In the genomic region with DNA sequence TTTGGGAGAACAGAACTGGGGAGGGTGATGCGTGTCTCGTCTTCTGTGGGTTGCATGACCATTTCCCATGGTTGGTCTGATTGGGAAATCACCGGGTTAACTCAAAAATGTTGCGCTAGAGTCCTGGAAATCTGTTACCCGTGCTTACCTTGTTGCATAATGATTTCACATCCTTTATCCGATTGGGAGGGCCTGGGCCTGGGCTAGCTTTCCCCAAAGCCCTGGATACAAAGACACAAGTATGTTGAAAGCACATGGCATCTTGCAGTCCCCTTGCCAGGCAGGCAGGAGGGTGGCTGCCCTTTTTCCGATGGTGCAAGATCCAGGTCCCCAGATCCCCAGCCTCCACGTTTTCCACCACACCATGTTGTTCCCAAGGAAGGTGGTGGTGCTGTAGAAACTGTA, we compare ENCODE assay signal across 10 cellular contexts. TPM values are rescaled to one million over a fixed set of nuclear protein-coding genes. Genes with fewer than 3 reads are reported as not detected.
DNase-seq lines count a peak whose midpoint lies in the region; ATAC-seq and TF ChIP-seq lines count a peak whose summit lies in the region.
"Had no signal": no experiment of that assay in that cellular context is flagged by ENCODE, and none has a peak within 500 bp of the region (broad histone marks: within the 10 kb centered on the region; RNA-seq: fewer than 3 reads in every experiment).

No MANE protein-coding gene starts in this region.

- peak overlapping the region; percentile 88 for H3K27ac Mint-ChIP-seq in activated T-cell treated with anti-CD3 and anti-CD28 coated beads, Interleukin-2, amount 50 U/mL, for 24 hours
- H3K27ac Mint-ChIP-seq in activated B cell treated with CpG ODN at 0.5 μM for 24 hours: peak overlapping the region; percentile 75

- H3K27ac ChIP-seq in temporal lobe (ENCODE audit: low read depth, low read length): peak overlapping the region; percentile 14
- H3K27ac ChIP-seq: epithelial cell of prostate had no signal

- H3K27me3 Mint-ChIP-seq in activated T-cell treated with anti-CD3 and anti-CD28 coated beads, Interleukin-2, amount 50 U/mL, for 24 hours: peaks cover 14% of the 10 kb centered on the region
- H3K27me3 Mint-ChIP-seq in activated B cell treated with CpG ODN at 0.5 μM for 24 hours: peaks cover 10% of the 10 kb centered on the region

- DNase-seq in activated T-cell treated with anti-CD3 and anti-CD28 coated beads, Interleukin-2, amount 50 U/mL, for 24 hours: peak; percentile 49
- DNase-seq in activated T-cell treated with anti-CD3 and anti-CD28 coated beads, Interleukin-2, amount 50 U/mL, for 1 hour: no peak
- no peak for DNase-seq in activated B cell treated with CpG ODN at 0.5 μM for 24 hours
- DNase-seq in left lobe of liver (ENCODE audit: low spot score): peak; percentile 82
- no peak for DNase-seq in NCI-H2081 (lab: John Stamatoyannopoulos, UW)
- no peak for DNase-seq in erythroblast (lab: John Stamatoyannopoulos, UW)
- DNase-seq in activated CD4-positive, CD25-positive, alpha-beta regulatory T cell (lab: John Stamatoyannopoulos, UW): no peak
- DNase-seq: HCEC 1CT had no signal

- H3K9me3 Mint-ChIP-seq in activated T-cell treated with anti-CD3 and anti-CD28 coated beads, Interleukin-2, amount 50 U/mL, for 24 hours: no peaks in the 10 kb centered on the region
- H3K9me3 Mint-ChIP-seq in activated B cell treated with CpG ODN at 0.5 μM for 24 hours: no peaks in the 10 kb centered on the region

- CTCF ChIA-PET in activated B cell treated with CpG ODN at 0.5 μM for 24 hours (lab: Charles Lee): no interaction called here

- intact Hi-C loops in activated B cell treated with CpG ODN at 0.5 μM for 24 hours (cut with micrococcal nuclease): no loop called here

- POLR2A ChIA-PET in activated B cell treated with CpG ODN at 0.5 μM for 24 hours (lab: Charles Lee): interaction anchor here (0.6 to 3.2 kb wide), 2 partner anchors 15 to 40 kb away, joined by 6 to 19 read pairs; a partner anchor contains a TSS

- peaks cover 52% of the 10 kb centered on the region for H3K36me3 Mint-ChIP-seq in activated T-cell treated with anti-CD3 and anti-CD28 coated beads, Interleukin-2, amount 50 U/mL, for 24 hours (ENCODE audit: low read depth)
- H3K36me3 Mint-ChIP-seq in activated B cell treated with CpG ODN at 0.5 μM for 24 hours (ENCODE audit: low read depth): no peaks in the 10 kb centered on the region

- no peak for TF ChIP-seq CTCF in activated B cell treated with CpG ODN at 0.5 μM for 24 hours (IDR thresholded peaks at IDR 0.05)

- peaks cover 55% of the 10 kb centered on the region for H3K4me1 Mint-ChIP-seq in activated T-cell treated with anti-CD3 and anti-CD28 coated beads, Interleukin-2, amount 50 U/mL, for 24 hours (ENCODE audit: low read depth)
- H3K4me1 Mint-ChIP-seq in activated B cell treated with CpG ODN at 0.5 μM for 24 hours: peaks cover 48% of the 10 kb centered on the region

- TF ChIP-seq POLR2A in erythroblast (IDR thresholded peaks at IDR 0.05; ENCODE audit: low read length): no peak

- ATAC-seq in activated B cell treated with CpG ODN at 0.5 μM for 24 hours (ENCODE audit: low read depth) (no peak), left lobe of liver (peak; percentile 72)

- peak overlapping the region; percentile 85 for H3K4me3 Mint-ChIP-seq in activated T-cell treated with anti-CD3 and anti-CD28 coated beads, Interleukin-2, amount 50 U/mL, for 24 hours
- H3K4me3 Mint-ChIP-seq in activated B cell treated with CpG ODN at 0.5 μM for 24 hours: peak overlapping the region; percentile 78

RNA-seq across cellular contexts. Expression of a gene that starts 0.6 kb away (rescaled TPM):
- total RNA-seq in activated B cell treated with CpG ODN at 0.5 μM for 24 hours: 2.4 and 3.9 TPM in 2 replicates
- 1.4 TPM for total RNA-seq in left lobe of liver
- total RNA-seq in temporal lobe: 2.0 TPM

RNA-seq across cellular contexts. Expression of a gene that starts 14.8 kb away (rescaled TPM):
- total RNA-seq in activated B cell treated with CpG ODN at 0.5 μM for 24 hours (50.6 and 62.3 TPM in 2 replicates), left lobe of liver (13.9 TPM), temporal lobe (9.6 TPM)

RNA-seq across cellular contexts. Expression of a gene that starts 54.1 kb away (rescaled TPM):
- total RNA-seq in activated B cell treated with CpG ODN at 0.5 μM for 24 hours: 167 and 174 TPM in 2 replicates
- total RNA-seq in left lobe of liver: 97.6 TPM
- 96.4 TPM for total RNA-seq in temporal lobe

Comparison
In these comparisons a context has a peak if more than half of its experiments do, and no peak if none do; other contexts are left out.
1. DNase-seq: peak in activated T-cell treated with anti-CD3 and anti-CD28 coated beads, Interleukin-2, amount 50 U/mL, for 24 hours (single experiment) and left lobe of liver (single experiment); none in activated T-cell treated with anti-CD3 and anti-CD28 coated beads, Interleukin-2, amount 50 U/mL, for 1 hour (single experiment), activated B cell treated with CpG ODN at 0.5 μM for 24 hours (single experiment), NCI-H2081 (0 of 2), erythroblast (0 of 2) and activated CD4-positive, CD25-positive, alpha-beta regulatory T cell (0 of 4).